In the genomic region with DNA sequence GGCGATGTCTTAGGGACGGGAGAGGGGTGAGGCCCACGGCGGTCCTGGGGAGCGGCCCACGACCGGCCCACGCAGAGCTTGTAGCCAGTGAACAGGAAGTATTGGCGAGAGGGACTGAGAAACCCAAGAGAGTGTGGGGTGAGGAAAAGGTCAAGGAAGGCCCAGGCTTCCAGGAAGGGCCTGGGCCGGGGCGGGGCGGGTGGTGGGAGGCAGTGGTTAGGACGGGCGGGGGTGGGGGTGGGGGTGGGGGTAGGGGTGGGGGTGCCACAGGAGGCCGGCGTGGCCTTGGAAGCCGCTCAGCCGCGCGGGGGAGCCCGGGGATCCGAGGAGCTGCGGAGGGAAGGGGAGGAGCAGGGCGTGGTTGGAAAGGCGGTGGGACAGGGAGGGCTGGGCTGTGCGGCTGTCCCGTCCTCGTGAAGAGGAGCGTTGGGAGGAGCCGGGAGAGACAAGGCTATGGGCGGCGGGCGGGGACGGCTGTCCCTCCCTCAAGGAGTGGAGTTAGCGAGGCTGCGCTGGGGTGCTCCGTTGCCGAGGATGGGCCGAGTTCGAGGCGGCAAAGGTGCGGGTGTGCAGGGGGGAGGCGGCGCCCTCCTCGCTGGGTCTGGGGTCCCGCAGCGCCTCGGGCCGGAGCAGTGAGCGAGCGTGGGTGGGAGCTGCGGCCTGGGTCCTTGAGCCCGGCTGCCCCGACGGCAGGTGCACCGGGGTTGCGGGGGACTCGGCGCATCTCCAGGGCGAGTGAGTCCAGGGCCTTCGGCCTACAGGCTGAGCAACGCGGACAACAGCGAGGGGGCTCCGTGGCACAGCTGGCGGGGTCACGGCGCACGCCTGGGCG, we compare ENCODE assay signal across 9 cellular contexts.
DNase-seq lines count a peak whose midpoint lies in the region; ATAC-seq and TF ChIP-seq lines count a peak whose summit lies in the region.
"Had no signal": no experiment of that assay in that cellular context is flagged by ENCODE, and none has a peak within 500 bp of the region (broad histone marks: within the 10 kb centered on the region; RNA-seq: fewer than 3 reads in every experiment).

No MANE protein-coding gene starts in this region.

- peak; percentile 31 for ATAC-seq in HG02759 (IDR thresholded peaks at IDR 0.05; ENCODE audit: unreplicated experiment)
- ATAC-seq in HG03025 (IDR thresholded peaks at IDR 0.05; ENCODE audit: low FRiP score, unreplicated experiment), result no peak

- DNase-seq in AG09319 (ENCODE audit: extremely low read depth, low read depth) (peak; percentile 5), epithelial cell of proximal tubule (ENCODE audit: low read depth) (no peak), myocyte (ENCODE audit: low read depth) (peak; percentile 17), SK-N-DZ (ENCODE audit: low spot score) (no peak), SKM-1 (lab: John Stamatoyannopoulos, UW; ENCODE audit: unreplicated experiment) (no peak), HT-29 (ENCODE audit: low spot score) (no peak)
- DNase-seq: T-cell had no signal

- H3K4me3 ChIP-seq in epithelial cell of proximal tubule (ENCODE audit: low read depth, low read length), result peak overlapping the region; percentile 50

- TF ChIP-seq CTCF in AG09319 (IDR thresholded peaks at IDR 0.05; ENCODE audit: low read depth, low read length) (no peak), epithelial cell of proximal tubule (conservative IDR thresholded peaks at IDR 0.05; ENCODE audit: low read depth, low read length) (peak; percentile 7)

Comparison
In these comparisons a context has a peak if more than half of its experiments do, and no peak if none do; other contexts are left out.
1. DNase-seq: peak in AG09319 (single experiment) and myocyte (single experiment); none in epithelial cell of proximal tubule (single experiment), SK-N-DZ (single experiment), SKM-1 (single experiment) and HT-29 (single experiment).